20 cellular contexts compared by ENCODE assay signal in genomic region chr6:157272372-157272771, GRCh38. TPM values are rescaled to one million over a fixed set of nuclear protein-coding genes. Genes with fewer than 3 reads are reported as not detected.
DNase-seq lines count a peak whose midpoint lies in the region; ATAC-seq and TF ChIP-seq lines count a peak whose summit lies in the region.
"Had no signal": no experiment of that assay in that cellular context is flagged by ENCODE, and none has a peak within 500 bp of the region (broad histone marks: within the 10 kb centered on the region; RNA-seq: fewer than 3 reads in every experiment).

No MANE protein-coding gene starts in this region.

- H3K4me3 ChIP-seq in Karpas-422 (ENCODE audit: low read length), result no peak overlapping the region
- H3K4me3 ChIP-seq in tibial artery, result no peak overlapping the region
- H3K4me3 ChIP-seq in stomach, result no peak overlapping the region
- H3K4me3 ChIP-seq: GM23248, HAP-1, SJSA1 had no signal

- no peaks in the 10 kb centered on the region for H4K20me1 ChIP-seq in Karpas-422 (ENCODE audit: insufficient read depth, low read depth, low read length)

- ATAC-seq in GM19397 (IDR thresholded peaks at IDR 0.05; ENCODE audit: unreplicated experiment), result no peak

- H3K9me3 ChIP-seq in Karpas-422 (ENCODE audit: low read length) (0 out of 2 replicates have a peak, but pooled peaks cover 4% of the 10 kb centered on the region), tibial artery (no peaks in the 10 kb centered on the region), stomach (no peaks in the 10 kb centered on the region)
- H3K9me3 ChIP-seq: Caco-2, HAP-1 had no signal

- H3K36me3 ChIP-seq in Karpas-422 (ENCODE audit: insufficient read depth, low read length) (no peaks in the 10 kb centered on the region), tibial artery (no peaks in the 10 kb centered on the region), stomach (no peaks in the 10 kb centered on the region)
- H3K36me3 ChIP-seq: HAP-1, SJSA1 had no signal

- peak overlapping the region; percentile 92 for H3K9ac ChIP-seq in Karpas-422 (ENCODE audit: low read length)
- H3K9ac ChIP-seq: GM23248 had no signal

- TF ChIP-seq CTCF in tibial artery (IDR thresholded peaks at IDR 0.05) (no peak), stomach (IDR thresholded peaks at IDR 0.05) (no peak)

- TF ChIP-seq POLR2A in stomach (IDR thresholded peaks at IDR 0.05), result no peak

- intact Hi-C loops in tibial artery (cut with DNase I; ENCODE audit: low total_unique reads), result loop anchor here (5.0 to 10.0 kb wide), 4 partner anchors 35 to 708 kb away; no protein-coding TSS in a partner anchor
- intact Hi-C loops in stomach (cut with DNase I; ENCODE audit: low total_unique reads), result loop anchor here (10.0 kb wide), 1 partner anchor 48 kb away; no protein-coding TSS in a partner anchor

- TF ChIP-seq EP300 in stomach (IDR thresholded peaks at IDR 0.05), result no peak

- H2AFZ ChIP-seq in Karpas-422 (ENCODE audit: low read length), result no peak overlapping the region

- peak; percentile 30 for DNase-seq in activated effector memory CD4-positive, alpha-beta T cell treated with anti-CD3 and anti-CD28 coated beads, Interleukin-2, amount 50 U/mL, for 16 hours
- no peak for DNase-seq in activated effector memory CD4-positive, alpha-beta T cell treated with Interleukin-2 at 50 U/mL for 16 hours
- DNase-seq in Karpas-422, result no peak
- DNase-seq in mesenteric fat pad (ENCODE audit: low spot score), result peak; percentile 41
- DNase-seq in tibial artery, result no peak
- no peak for DNase-seq in stomach
- no peak for DNase-seq in NCI-H2227 treated with DMSO at 0.1 percent for 48 hours (lab: John Stamatoyannopoulos, UW)
- DNase-seq: 8988T, Caco-2, GF-D8, NCI-H1092 treated with DMSO at 0.1 percent for 48 hours, NCI-H146, NCI-H2081 treated with DMSO at 0.1 percent for 48 hours, NCI-H524, NCI-H82, RPMI8226 had no signal

- H3K27ac ChIP-seq in Karpas-422 (ENCODE audit: low read length) (peak overlapping the region; percentile 99), tibial artery (peak overlapping the region; percentile 90 to 96), stomach (no peak overlapping the region)
- H3K27ac ChIP-seq: GM23248, SJSA1 had no signal

- H3K27me3 ChIP-seq in Karpas-422 (ENCODE audit: low read length) (no peaks in the 10 kb centered on the region), tibial artery (no peaks in the 10 kb centered on the region), stomach (no peaks in the 10 kb centered on the region)
- H3K27me3 ChIP-seq: SJSA1 had no signal

- 72 to 88% (median 79%) methylated on average over 7 of the region's 7 CpGs for WGBS in stomach, 5 donors

- H3K4me2 ChIP-seq in Karpas-422 (ENCODE audit: low read depth, low read length, poor library complexity, severe bottlenecking), result peak overlapping the region; percentile 99

- no peaks in the 10 kb centered on the region for H3K9me2 ChIP-seq in Karpas-422 (replicated peaks; ENCODE audit: insufficient read depth, low read length)

- H3K4me1 ChIP-seq in Karpas-422 (ENCODE audit: low read length) (peaks cover 59% of the 10 kb centered on the region), tibial artery (peaks cover 0 to 64% (median 47%) of the 10 kb centered on the region in 4 donors), stomach (peaks cover 20 to 35% (median 27%) of the 10 kb centered on the region in 4 donors)
- H3K4me1 ChIP-seq: Caco-2 had no signal

- no peaks in the 10 kb centered on the region for H3K79me2 ChIP-seq in Karpas-422 (ENCODE audit: low read length)

RNA-seq across cellular contexts. Expression of gene TMEM242, which starts 50.9 kb away (rescaled TPM):
- 3.4 and 5.5 TPM in 2 replicates for total RNA-seq in Karpas-422 (2014; rRNA removed; shearing (Covaris generic); ENCODE audit: low replicate concordance)
- total RNA-seq in mesenteric fat pad (9.6 TPM), stomach (10 to 100 TPM in 1 of 5 donors, 1 to 10 TPM in 1, under 1 TPM in 2, not detected in 1; 0.87 to 13.8 (median 2.9) TPM)
- polyA plus RNA-seq in stomach, result 1 to 10 TPM; 2.7 to 6.7 (median 4.4) TPM

Comparison
In these comparisons a context has a peak if more than half of its experiments do, and no peak if none do; other contexts are left out.
1. DNase-seq: peak in activated effector memory CD4-positive, alpha-beta T cell treated with anti-CD3 and anti-CD28 coated beads, Interleukin-2, amount 50 U/mL, for 16 hours (single experiment) and mesenteric fat pad (single experiment); none in activated effector memory CD4-positive, alpha-beta T cell treated with Interleukin-2 at 50 U/mL for 16 hours (single experiment), Karpas-422 (single experiment), tibial artery (0 of 2), stomach (single experiment) and NCI-H2227 treated with DMSO at 0.1 percent for 48 hours (single experiment).
2. H3K27ac ChIP-seq: peak in Karpas-422 (single experiment) and tibial artery (2 of 2); none in stomach (0 of 5).